In genomic region chr11:64568041-64568571, GRCh38 we compare ENCODE assay signal across 16 cellular contexts. TPM values are rescaled to one million over a fixed set of nuclear protein-coding genes. Genes with fewer than 3 reads are reported as not detected.
A peak's percentile ranks its signal among the peaks of the same experiment; 100 is the strongest.
DNase-seq lines count a peak whose midpoint lies in the region; FAIRE-seq and TF ChIP-seq lines count a peak whose summit lies in the region.
"Had no signal": no experiment of that assay in that cellular context is flagged by ENCODE, and none has a peak within 500 bp of the region (broad histone marks: within the 10 kb centered on the region; RNA-seq: fewer than 3 reads in every experiment).

No MANE protein-coding gene starts in this region.

- peaks cover 0 to 3% of the 10 kb centered on the region in 2 donors for H3K36me3 ChIP-seq in kidney (ENCODE audit: control insufficient read depth in 1 of 2, insufficient read depth in 2 of 2, low read length in 2 of 2)
- H3K36me3 ChIP-seq in spleen, result no peaks in the 10 kb centered on the region
- no peaks in the 10 kb centered on the region for H3K36me3 ChIP-seq in tibial nerve
- H3K36me3 ChIP-seq: HAP-1 had no signal

- TF ChIP-seq POLR2A in spleen (IDR thresholded peaks at IDR 0.05) (no peak), tibial nerve (IDR thresholded peaks at IDR 0.05) (no peak)

- H3K9me3 ChIP-seq in kidney (ENCODE audit: control insufficient read depth in 1 of 2, low read length in 2 of 2) (no peaks in the 10 kb centered on the region), spleen (no peaks in the 10 kb centered on the region), tibial nerve (no peaks in the 10 kb centered on the region)
- H3K9me3 ChIP-seq: HAP-1 had no signal

- H3K27me3 ChIP-seq in spleen (replicated peaks in 1 of 7) (no peaks in the 10 kb centered on the region), tibial nerve (no peaks in the 10 kb centered on the region)

- intact Hi-C loops in kidney (cut with DNase I) (no loop called here), spleen (cut with DNase I; ENCODE audit: low total_unique reads) (loop anchor here (10.0 kb wide), 1 partner anchor 47 kb away; no protein-coding TSS in a partner anchor)

- TF ChIP-seq CTCF in RWPE1 (conservative IDR thresholded peaks at IDR 0.05; ENCODE audit: low read depth) (no peak), kidney (IDR thresholded peaks at IDR 0.05; ENCODE audit: borderline replicate concordance, extremely low read depth, insufficient read depth) (no peak), spleen (IDR thresholded peaks at IDR 0.05 in 8 of 11, conservative IDR thresholded peaks at IDR 0.05 in 3 of 11) (no peak), tibial nerve (IDR thresholded peaks at IDR 0.05) (no peak)

- H3K4me1 ChIP-seq in kidney (ENCODE audit: control insufficient read depth in 1 of 2, insufficient read depth in 1 of 2, low read depth in 1 of 2, low read length in 2 of 2) (no peaks in the 10 kb centered on the region), spleen (peaks cover 0 to 36% (median 17%) of the 10 kb centered on the region in 6 donors), tibial nerve (peaks cover 0 to 14% (median 7%) of the 10 kb centered on the region in 4 donors)

- H3K27ac ChIP-seq in RWPE1 (peak overlapping the region; percentile 72), kidney (ENCODE audit: low read depth in 2 of 2, low read length in 2 of 2) (no peak overlapping the region), spleen (no peak overlapping the region), tibial nerve (no peak overlapping the region)
- H3K27ac ChIP-seq: HL-60 had no signal

- POLR2A ChIA-PET in RWPE1 (lab: Yijun Ruan, JAX; ENCODE audit: low non-redundant PET), result no interaction called here

- no peak for TF ChIP-seq EP300 in tibial nerve (IDR thresholded peaks at IDR 0.05)

- DNase-seq in ELF-1 (ENCODE audit: low read depth, low spot score), result peak; percentile 51
- no peak for DNase-seq in RWPE1 (ENCODE audit: low spot score)
- peak; percentile 58 for DNase-seq in kidney
- peak; percentile 62 for DNase-seq in spleen
- no peak for DNase-seq in activated CD8-positive, alpha-beta memory T cell treated with anti-CD3 and anti-CD28 coated beads, Interleukin-2, amount 50 U/mL, for 48 hours
- no peak for DNase-seq in tibial nerve (ENCODE audit: low spot score in 2 of 2)
- DNase-seq in SK-N-DZ (ENCODE audit: low spot score), result no peak
- DNase-seq: NCI-H187 treated with DMSO at 0.1 percent for 48 hours, NCI-H345, NCI-H526, SIG-M5 had no signal

- no peak for FAIRE-seq in kidney (lab: Jason Lieb, UNC)
- FAIRE-seq: GM19239 had no signal

- H3K4me3 ChIP-seq in kidney (ENCODE audit: low read length in 2 of 2) (no peak overlapping the region), spleen (no peak overlapping the region), tibial nerve (no peak overlapping the region)
- H3K4me3 ChIP-seq: HAP-1 had no signal

- 87 to 93% (median 90%) methylated on average over 23 to 34 of the region's 34 CpGs for whole genome bisulfite sequencing in spleen, 5 donors
- 81 to 83% methylated on average over 27 to 31 of the region's 34 CpGs for WGBS in tibial nerve, 2 donors

- no peak overlapping the region for H3K9ac ChIP-seq in kidney (ENCODE audit: low read length in 2 of 2)

- CTCF ChIA-PET in RWPE1 (lab: Yijun Ruan, JAX), result no interaction called here

RNA-seq across cellular contexts. Expression of gene SLC22A11, which starts 12.4 kb away (rescaled TPM):
- 9.4 TPM for total RNA-seq in kidney
- polyA plus RNA-seq in kidney (ENCODE audit: insufficient read depth, low read depth, low replicate concordance), result 105 TPM
- 1 to 10 TPM in 1 of 7 donors, under 1 TPM in 4, not detected in 2; 0.27 to 1.5 (median 0.72) TPM for total RNA-seq in spleen
- polyA plus RNA-seq in spleen, result under 1 TPM; 0.04 to 0.17 (median 0.16) TPM
- not detected for total RNA-seq in tibial nerve
- polyA plus RNA-seq in SK-N-DZ (2014; cell fraction: cytosol; rRNA removed), result not detected in 2 replicates
- not detected in 2 replicates for polyA plus RNA-seq in SK-N-DZ (2014; cell fraction: nucleus; rRNA removed)
- total RNA-seq: A673 had no signal

RNA-seq across cellular contexts. Expression of gene SLC22A12, which starts 22.9 kb away (rescaled TPM):
- 5.3 TPM for total RNA-seq in kidney
- polyA plus RNA-seq in kidney (ENCODE audit: insufficient read depth, low read depth, low replicate concordance), result 85.9 TPM
- not detected for total RNA-seq in spleen
- not detected for polyA plus RNA-seq in spleen
- total RNA-seq in tibial nerve, result under 1 TPM in 1 of 4 donors, not detected in 3; 0.30 TPM
- polyA plus RNA-seq in SK-N-DZ (2014; cell fraction: cytosol; rRNA removed), result not detected in 2 replicates
- not detected in 2 replicates for polyA plus RNA-seq in SK-N-DZ (2014; cell fraction: nucleus; rRNA removed)
- total RNA-seq: A673, OCI-LY7 had no signal

Comparison
In these comparisons a context has a peak if more than half of its experiments do, and no peak if none do; other contexts are left out.
1. DNase-seq: peak in ELF-1 (single experiment), kidney (single experiment) and spleen (single experiment); none in RWPE1 (single experiment), activated CD8-positive, alpha-beta memory T cell treated with anti-CD3 and anti-CD28 coated beads, Interleukin-2, amount 50 U/mL, for 48 hours (single experiment), tibial nerve (0 of 2) and SK-N-DZ (single experiment).